Comparison of ENCODE assay signal across 9 cellular contexts in genomic region chrX:57908972-57909594, GRCh38. TPM values are rescaled to one million over a fixed set of nuclear protein-coding genes. Genes with fewer than 3 reads are reported as not detected.
DNase-seq lines count a peak whose midpoint lies in the region; ATAC-seq and TF ChIP-seq lines count a peak whose summit lies in the region.
"Not testable (repeated sequence)": the region's sequence is repeated elsewhere in the genome, so short reads cannot be mapped to it uniquely, and the experiment has no call there.
"Had no signal": no experiment of that assay in that cellular context is flagged by ENCODE, and none has a peak within 500 bp of the region (broad histone marks: within the 10 kb centered on the region; RNA-seq: fewer than 3 reads in every experiment).

No MANE protein-coding gene starts in this region.

- TF ChIP-seq CTCF in C4-2B (conservative IDR thresholded peaks at IDR 0.05); HEK293 (tag by site-specific recombination; IDR thresholded peaks at IDR 0.05); choroid plexus epithelial cell (conservative IDR thresholded peaks at IDR 0.05; ENCODE audit: low read depth, low read length); heart right ventricle (IDR thresholded peaks at IDR 0.05); testis (IDR thresholded peaks at IDR 0.05): not testable (repeated sequence)

- intact Hi-C loops in heart right ventricle (cut with DNase I) = loop anchor here in 2 of 10 donors (10.0 kb wide), 1 partner anchor 314 kb away; the partner anchor contains the start of gene ZXDB (in 2 of the 2)
- intact Hi-C loops in naive thymus-derived CD4-positive, alpha-beta T cell (cut with micrococcal nuclease) = loop anchor here (5.0 to 10.0 kb wide), 4 partner anchors 116 to 1174 kb away; no protein-coding TSS in a partner anchor
- intact Hi-C loops in testis (cut with DNase I; ENCODE audit: low total_unique reads) = not testable (repeated sequence)

- peak; percentile 42 for DNase-seq in NCI-H748 treated with DMSO at 0.1 percent for 48 hours (lab: John Stamatoyannopoulos, UW)
- not testable (repeated sequence) for DNase-seq in activated T-cell treated with anti-CD3 and anti-CD28 coated beads, Interleukin-2, amount 50 U/mL, for 4 hours; choroid plexus epithelial cell (ENCODE audit: low read depth); heart right ventricle; naive thymus-derived CD4-positive, alpha-beta T cell; testis

- ATAC-seq in activated T-cell treated with anti-CD3 and anti-CD28 coated beads, Interleukin-2, amount 50 U/mL, for 4 hours = peak in 1 of 2 donors; percentile 2
- peak in 4 of 8 donors; percentile 6 to 41 (median 30) for ATAC-seq in heart right ventricle
- not testable (repeated sequence) for ATAC-seq in naive thymus-derived CD4-positive, alpha-beta T cell

- peaks cover 34% of the 10 kb centered on the region for H3K4me1 Mint-ChIP-seq in activated T-cell treated with anti-CD3 and anti-CD28 coated beads, Interleukin-2, amount 50 U/mL, for 4 hours (ENCODE audit: low read depth)
- peaks cover 0 to 40% (median 36%) of the 10 kb centered on the region in 7 donors for H3K4me1 Mint-ChIP-seq in naive thymus-derived CD4-positive, alpha-beta T cell

- not testable (repeated sequence) for H3K27me3 ChIP-seq in heart right ventricle; naive thymus-derived CD4-positive, alpha-beta T cell (ENCODE audit: control insufficient read depth in 2 of 2, insufficient read depth in 2 of 2, low read length in 2 of 2); testis

- H3K27me3 Mint-ChIP-seq in activated T-cell treated with anti-CD3 and anti-CD28 coated beads, Interleukin-2, amount 50 U/mL, for 4 hours (ENCODE audit: low read depth); naive thymus-derived CD4-positive, alpha-beta T cell: not testable (repeated sequence)

- TF ChIP-seq POLR2A in testis (IDR thresholded peaks at IDR 0.05) = not testable (repeated sequence)

- 49 to 57% methylated on average over 22 to 28 of the region's 28 CpGs for WGBS in heart right ventricle, 2 donors
- WGBS in testis, 2 donors = 65 to 69% methylated on average over 5 to 13 of the region's 28 CpGs

- H3K27ac ChIP-seq in C4-2B = peak overlapping the region; percentile 79
- not testable (repeated sequence) for H3K27ac ChIP-seq in HEK293 (ENCODE audit: extremely low read depth, low read depth, low read length)
- peak overlapping the region; percentile 86 to 96 (median 91) for H3K27ac ChIP-seq in heart right ventricle
- peak overlapping the region; percentile 79 for H3K27ac ChIP-seq in naive thymus-derived CD4-positive, alpha-beta T cell (ENCODE audit: low read depth, low read length)
- peak overlapping the region; percentile 74 to 88 for H3K27ac ChIP-seq in testis

- H3K27ac Mint-ChIP-seq in naive thymus-derived CD4-positive, alpha-beta T cell = peak overlapping the region in 4 of 9 donors; percentile 15 to 62 (median 33)

- POLR2A ChIA-PET in HEK293 (lab: Yijun Ruan, JAX); naive thymus-derived CD4-positive, alpha-beta T cell (lab: Charles Lee): not testable (repeated sequence)

- H3K4me3 Mint-ChIP-seq in activated T-cell treated with anti-CD3 and anti-CD28 coated beads, Interleukin-2, amount 50 U/mL, for 4 hours = peak overlapping the region; percentile 38
- H3K4me3 Mint-ChIP-seq in naive thymus-derived CD4-positive, alpha-beta T cell = peak overlapping the region; percentile 18 to 80 (median 54)

- H3K36me3 ChIP-seq in HEK293 (ENCODE audit: control insufficient read depth in 2 of 2, insufficient read depth in 1 of 2, low read length in 2 of 2); heart right ventricle; naive thymus-derived CD4-positive, alpha-beta T cell (ENCODE audit: control insufficient read depth in 2 of 3, insufficient read depth in 3 of 3, low read length in 3 of 3); testis (ENCODE audit: low read depth, missing control alignments): not testable (repeated sequence)

- not testable (repeated sequence) for H3K36me3 Mint-ChIP-seq in activated T-cell treated with anti-CD3 and anti-CD28 coated beads, Interleukin-2, amount 50 U/mL, for 4 hours (ENCODE audit: insufficient read depth)
- peaks cover 4 to 17% (median 8%) of the 10 kb centered on the region in 5 donors for H3K36me3 Mint-ChIP-seq in naive thymus-derived CD4-positive, alpha-beta T cell

- peak overlapping the region; percentile 29 for H3K4me3 ChIP-seq in HEK293 (ENCODE audit: low read depth, low read length)
- H3K4me3 ChIP-seq in choroid plexus epithelial cell (ENCODE audit: low read depth, low read length) = peak overlapping the region; percentile 53
- H3K4me3 ChIP-seq in heart right ventricle = peak overlapping the region; percentile 32 to 64 (median 57)
- peak overlapping the region; percentile 24 for H3K4me3 ChIP-seq in naive thymus-derived CD4-positive, alpha-beta T cell (ENCODE audit: low read length)
- H3K4me3 ChIP-seq in testis = peak overlapping the region; percentile 44 to 45

- not testable (repeated sequence) for H3K9me3 Mint-ChIP-seq in activated T-cell treated with anti-CD3 and anti-CD28 coated beads, Interleukin-2, amount 50 U/mL, for 4 hours; naive thymus-derived CD4-positive, alpha-beta T cell

- H3K9me3 ChIP-seq in HEK293 (ENCODE audit: control insufficient read depth, insufficient read depth, low read depth, low read length); heart right ventricle; naive thymus-derived CD4-positive, alpha-beta T cell (ENCODE audit: control insufficient read depth in 2 of 3, low read length in 3 of 3); testis: not testable (repeated sequence)

- CTCF ChIA-PET in HEK293 (lab: Yijun Ruan, JAX); naive thymus-derived CD4-positive, alpha-beta T cell (lab: Charles Lee): not testable (repeated sequence)

- H3K4me1 ChIP-seq in HEK293 (ENCODE audit: control insufficient read depth, insufficient read depth, low read length); naive thymus-derived CD4-positive, alpha-beta T cell (ENCODE audit: control insufficient read depth in 2 of 2, insufficient read depth in 2 of 2, low read length in 2 of 2); testis: not testable (repeated sequence)
- H3K4me1 ChIP-seq in heart right ventricle = peaks cover 0 to 41% (median 16%) of the 10 kb centered on the region in 9 donors

TF ChIP-seq in HEK293, 187 proteins besides CTCF, POLR2A, EP300 and RAD21:
- 0 out of 2 replicates have a peak, but pooled peaks have one; percentile 17 for TF ChIP-seq HIC1 (tag by site-specific recombination; IDR thresholded peaks at IDR 0.05)

RNA-seq across cellular contexts. Expression of gene ZXDA, which starts 1.2 kb away (rescaled TPM):
- 1 to 10 TPM; 3.8 to 4.3 (median 3.8) TPM for total RNA-seq in activated T-cell treated with anti-CD3 and anti-CD28 coated beads, Interleukin-2, amount 50 U/mL, for 4 hours
- total RNA-seq in heart right ventricle = 1 to 10 TPM; 3.5 to 5.1 (median 4.4) TPM
- polyA plus RNA-seq in heart right ventricle = under 1 TPM; 0.66 to 0.75 TPM
- total RNA-seq in naive thymus-derived CD4-positive, alpha-beta T cell = 10 to 100 TPM in 4 of 5 experiments, 1 to 10 TPM in 1; 5.4 to 13.2 (median 10.5) TPM
- polyA plus RNA-seq in naive thymus-derived CD4-positive, alpha-beta T cell = 1 to 10 TPM; 3.0 TPM
- 1 to 10 TPM; 4.7 to 5.2 TPM for total RNA-seq in testis
- polyA plus RNA-seq in testis (ENCODE audit: insufficient read depth, low read depth, low replicate concordance) = 1.4 TPM
- total RNA-seq: smooth muscle cell had no signal
- polyA plus RNA-seq: smooth muscle cell had no signal
